In genomic region chr10:43574906-43575305, GRCh38 we compare ENCODE assay signal across 8 cellular contexts. TPM values are rescaled to one million over a fixed set of nuclear protein-coding genes. Genes with fewer than 3 reads are reported as not detected.
A peak's percentile ranks its signal among the peaks of the same experiment; 100 is the strongest.
DNase-seq lines count a peak whose midpoint lies in the region; ATAC-seq, FAIRE-seq and TF ChIP-seq lines count a peak whose summit lies in the region.

No MANE protein-coding gene starts in this region.

- peak overlapping the region; percentile 68 for H3K4me2 ChIP-seq in OCI-LY1 (ENCODE audit: low read length)
- peak overlapping the region; percentile 67 for H3K4me2 ChIP-seq in endothelial cell of umbilical vein (ENCODE audit: insufficient read depth, low read length)
- no peak overlapping the region for H3K4me2 ChIP-seq in trophoblast cell (ENCODE audit: low read length)

- no peak overlapping the region for H2BK5ac ChIP-seq in trophoblast cell (ENCODE audit: low read depth, low read length, poor library complexity)

- H3K4me1 ChIP-seq in CD4-positive, CD25-positive, alpha-beta regulatory T cell (ENCODE audit: control insufficient read depth, insufficient read depth, low read length, poor library complexity, severe bottlenecking): peaks cover 24% of the 10 kb centered on the region
- H3K4me1 ChIP-seq in OCI-LY1 (ENCODE audit: insufficient read depth, low read length, severe bottlenecking) (peaks cover 16% of the 10 kb centered on the region), endothelial cell of umbilical vein (ENCODE audit: control insufficient read depth, extremely low read depth, insufficient read depth, low read length) (peaks cover 6% of the 10 kb centered on the region), trophoblast cell (ENCODE audit: control insufficient read depth in 1 of 2, insufficient read depth in 2 of 2, low read length in 2 of 2) (peaks cover 0 to 10% of the 10 kb centered on the region in 2 experiments)

- peak overlapping the region; percentile 43 for H4K8ac ChIP-seq in trophoblast cell (ENCODE audit: low read depth, low read length)

- peak overlapping the region; percentile 87 for H3K4me3 ChIP-seq in CD4-positive, CD25-positive, alpha-beta regulatory T cell (ENCODE audit: low read depth, low read length)
- H3K4me3 ChIP-seq in OCI-LY1 (ENCODE audit: low read depth, low read length, poor library complexity, severe bottlenecking): peak overlapping the region; percentile 59
- peak overlapping the region in 1 of 3 experiments; percentile 26 for H3K4me3 ChIP-seq in endothelial cell of umbilical vein (replicated peaks in 1 of 3; ENCODE audit: insufficient read depth in 1 of 3, low read depth in 1 of 3, low read length in 3 of 3)
- H3K4me3 ChIP-seq in trophoblast cell (ENCODE audit: low read depth, low read length): no peak overlapping the region

- H2AFZ ChIP-seq in OCI-LY1 (ENCODE audit: low read length) (peak overlapping the region; percentile 32; the same call in 1 of the 2 replicates), endothelial cell of umbilical vein (ENCODE audit: low read depth, low read length) (no peak overlapping the region), trophoblast cell (ENCODE audit: insufficient read depth, low read length, poor library complexity) (no peak overlapping the region)

- ATAC-seq in CD4-positive, CD25-positive, alpha-beta regulatory T cell (ENCODE audit: low read depth in 2 of 2): no peak
- no peak for ATAC-seq in HG02973 (IDR thresholded peaks at IDR 0.05; ENCODE audit: unreplicated experiment)

- H3K23ac ChIP-seq in trophoblast cell (ENCODE audit: low read length): no peak overlapping the region

- H3K9ac ChIP-seq in OCI-LY1 (ENCODE audit: low read length): no peak overlapping the region
- no peak overlapping the region for H3K9ac ChIP-seq in endothelial cell of umbilical vein (replicated peaks; ENCODE audit: extremely low read depth, insufficient read depth, low read length)
- H3K9ac ChIP-seq in trophoblast cell (ENCODE audit: low read length): no peak overlapping the region

- no peaks in the 10 kb centered on the region for H3K9me2 ChIP-seq in OCI-LY1 (ENCODE audit: low read depth, low read length)

- no peak for TF ChIP-seq POLR2A in endothelial cell of umbilical vein (IDR thresholded peaks at IDR 0.05; ENCODE audit: low read depth, low read length)

- WGBS in trophoblast cell (ENCODE audit: extremely low coverage, insufficient coverage, insufficient read length): no CpG with 5 or more reads among the region's 8 CpGs

- peak overlapping the region; percentile 78 for H3K27ac ChIP-seq in CD4-positive, CD25-positive, alpha-beta regulatory T cell (ENCODE audit: insufficient read depth, low read length, poor library complexity, severe bottlenecking)
- H3K27ac ChIP-seq in OCI-LY1 (ENCODE audit: low read depth, low read length, poor library complexity, severe bottlenecking): no peak overlapping the region
- H3K27ac ChIP-seq in endothelial cell of umbilical vein (ENCODE audit: insufficient read depth, low read depth, low read length): no peak overlapping the region
- H3K27ac ChIP-seq in trophoblast cell (ENCODE audit: low read depth, low read length): no peak overlapping the region

- no TSS peak for BruUV-seq in endothelial cell of umbilical vein (replicated peaks; lab: Mats Ljungman, UMichigan)

- no peaks in the 10 kb centered on the region for H3K27me3 ChIP-seq in CD4-positive, CD25-positive, alpha-beta regulatory T cell (ENCODE audit: control insufficient read depth, insufficient read depth, low read length)
- H3K27me3 ChIP-seq in OCI-LY1 (ENCODE audit: insufficient read depth, low read length): no peaks in the 10 kb centered on the region
- H3K27me3 ChIP-seq in endothelial cell of umbilical vein (ENCODE audit: control insufficient read depth in 2 of 2, insufficient read depth in 2 of 2, low read length in 2 of 2): peaks cover 0 to 20% of the 10 kb centered on the region in 2 experiments
- H3K27me3 ChIP-seq in trophoblast cell (ENCODE audit: insufficient read depth, low read length): no peaks in the 10 kb centered on the region

- intact Hi-C loops in endothelial cell of umbilical vein (cut with micrococcal nuclease): loop anchor here (5.0 kb wide), 2 partner anchors 32 to 72 kb away; partner anchors contain the start of genes ZNF32 and ZNF485

- H3K18ac ChIP-seq in trophoblast cell (ENCODE audit: low read length): no peak overlapping the region

- H3K9me1 ChIP-seq in endothelial cell of umbilical vein (replicated peaks; ENCODE audit: control insufficient read depth, extremely low read depth, insufficient read depth, low read length): no peaks in the 10 kb centered on the region

- no peak overlapping the region for H4K91ac ChIP-seq in trophoblast cell (ENCODE audit: low read depth, low read length)

- no peak overlapping the region for H4K12ac ChIP-seq in trophoblast cell (ENCODE audit: low read depth, low read length)

- no peaks in the 10 kb centered on the region for H3K27me3 Mint-ChIP-seq in CD4-positive, CD25-positive, alpha-beta regulatory T cell

- H3K36me3 ChIP-seq in CD4-positive, CD25-positive, alpha-beta regulatory T cell (ENCODE audit: control insufficient read depth, insufficient read depth, low read length): no peaks in the 10 kb centered on the region
- H3K36me3 ChIP-seq in OCI-LY1 (ENCODE audit: insufficient read depth, low read length) (peaks cover 6% of the 10 kb centered on the region; the same call in 1 of the 2 replicates), endothelial cell of umbilical vein (ENCODE audit: control insufficient read depth in 2 of 2, extremely low read depth in 1 of 2, insufficient read depth in 2 of 2, low read length in 2 of 2) (no peaks in the 10 kb centered on the region), trophoblast cell (ENCODE audit: control insufficient read depth in 1 of 2, insufficient read depth in 2 of 2, low read length in 2 of 2) (no peaks in the 10 kb centered on the region)

- H3K79me1 ChIP-seq in trophoblast cell (ENCODE audit: low read length): peaks cover 6% of the 10 kb centered on the region

- no peak overlapping the region for H3K4ac ChIP-seq in trophoblast cell (ENCODE audit: low read depth, low read length)

- peak overlapping the region; percentile 65 to 95 (median 90) for H3K4me3 Mint-ChIP-seq in CD4-positive, CD25-positive, alpha-beta regulatory T cell

- peak overlapping the region; percentile 94 to 99 (median 96) for H3K27ac Mint-ChIP-seq in CD4-positive, CD25-positive, alpha-beta regulatory T cell

- TF ChIP-seq CTCF in OCI-LY1 (IDR thresholded peaks at IDR 0.05; ENCODE audit: low read length) (no peak), endothelial cell of umbilical vein (IDR thresholded peaks at IDR 0.05; ENCODE audit: extremely low read depth in 1 of 2, insufficient read depth in 1 of 2, low read depth in 1 of 2, low read length in 2 of 2) (no peak)

- H3K79me2 ChIP-seq in OCI-LY1 (ENCODE audit: insufficient read depth, low read length) (no peaks in the 10 kb centered on the region), endothelial cell of umbilical vein (ENCODE audit: control insufficient read depth, insufficient read depth, low read length) (no peaks in the 10 kb centered on the region), trophoblast cell (ENCODE audit: control insufficient read depth, insufficient read depth, low read length, poor library complexity) (no peaks in the 10 kb centered on the region)

- H3K9me3 ChIP-seq in CD4-positive, CD25-positive, alpha-beta regulatory T cell (ENCODE audit: control insufficient read depth in 2 of 2, low read length in 2 of 2): no peaks in the 10 kb centered on the region
- H3K9me3 ChIP-seq in OCI-LY1 (ENCODE audit: low read length) (peaks cover 17% of the 10 kb centered on the region), endothelial cell of umbilical vein (replicated peaks; ENCODE audit: control insufficient read depth, insufficient read depth, low read length) (no peaks in the 10 kb centered on the region), trophoblast cell (ENCODE audit: insufficient read depth, low read depth, low read length) (no peaks in the 10 kb centered on the region)

- H3K36me3 Mint-ChIP-seq in CD4-positive, CD25-positive, alpha-beta regulatory T cell: peaks cover 8% of the 10 kb centered on the region

- no peak overlapping the region for H2BK120ac ChIP-seq in trophoblast cell (ENCODE audit: insufficient read depth, low read length, poor library complexity)

- no peak overlapping the region for H2BK12ac ChIP-seq in trophoblast cell (ENCODE audit: low read length)

- H2AK5ac ChIP-seq in trophoblast cell (ENCODE audit: low read length): no peak overlapping the region

- H3F3A ChIP-seq in OCI-LY1 (ENCODE audit: insufficient read depth, low read length): no peaks in the 10 kb centered on the region

- POLR2A ChIA-PET in endothelial cell of umbilical vein (lab: Charles Lee): no interaction called here

- H4K20me1 ChIP-seq in OCI-LY1 (ENCODE audit: insufficient read depth, low read length) (no peaks in the 10 kb centered on the region), endothelial cell of umbilical vein (replicated peaks; ENCODE audit: control insufficient read depth, extremely low read depth, insufficient read depth, low read length) (no peaks in the 10 kb centered on the region)

- CTCF ChIA-PET in endothelial cell of umbilical vein (lab: Charles Lee): no interaction called here

- no peak for FAIRE-seq in endothelial cell of umbilical vein (lab: Jason Lieb, UNC)

- DNase-seq in CD4-positive, CD25-positive, alpha-beta regulatory T cell: no peak
- DNase-seq in endothelial cell of umbilical vein (ENCODE audit: low read depth, low spot score) (no peak), trophoblast cell (no peak), NCI-H2196 treated with DMSO at 0.1 percent for 48 hours (lab: John Stamatoyannopoulos, UW; ENCODE audit: unreplicated experiment) (no peak)
- DNase-seq in stimulated activated CD4-positive, alpha-beta T cell treated with anti-CD3 and anti-CD28 coated beads, Interleukin-2, amount 100 ng/mL, for 24 hours: no peak
- no peak for DNase-seq in stimulated activated naive CD4-positive, alpha-beta T cell treated with Interleukin-2 at 50 U/mL for 16 hours (lab: John Stamatoyannopoulos, UW)

- dilution Hi-C loops in endothelial cell of umbilical vein (cut with MboI; ENCODE audit: extremely low pct_ligation_motif_present, low sequenced_read_pairs): no loop called here

- H3K4me1 Mint-ChIP-seq in CD4-positive, CD25-positive, alpha-beta regulatory T cell: peaks cover 26 to 63% (median 32%) of the 10 kb centered on the region in 4 donors

- no peak overlapping the region for H3K14ac ChIP-seq in trophoblast cell (ENCODE audit: low read length)

- H3K9me3 Mint-ChIP-seq in CD4-positive, CD25-positive, alpha-beta regulatory T cell: peaks cover 0 to 4% (median 0%) of the 10 kb centered on the region in 7 donors

RNA-seq across cellular contexts. Expression of gene ZNF239, which starts 0.5 kb away (rescaled TPM):
- total RNA-seq in CD4-positive, CD25-positive, alpha-beta regulatory T cell: 0.81 TPM
- 1 to 10 TPM in 3 of 4 donors, under 1 TPM in 1; 0.75 to 2.6 (median 1.7) TPM for polyA plus RNA-seq in CD4-positive, CD25-positive, alpha-beta regulatory T cell
- total RNA-seq in endothelial cell of umbilical vein: 0.44 and 0.51 TPM in 2 replicates
- 0.30 and 0.40 TPM in 2 replicates for polyA plus RNA-seq in endothelial cell of umbilical vein
- 0.27 and 0.30 TPM in 2 replicates for polyA plus RNA-seq in endothelial cell of umbilical vein (2011; cell fraction: cytosol; rRNA removed)
- 0.88 and 0.90 TPM in 2 replicates for polyA plus RNA-seq in endothelial cell of umbilical vein (2011; cell fraction: nucleus; rRNA removed)
- 0.41 and 0.67 TPM in 2 replicates for polyA plus RNA-seq in endothelial cell of umbilical vein (2012)
- 0.17 and 0.91 TPM in 2 replicates for polyA minus RNA-seq in endothelial cell of umbilical vein
- 3.7 TPM for polyA minus RNA-seq in endothelial cell of umbilical vein (2011; cell fraction: cytosol; rRNA and poly(A)+ RNA removed)
- polyA minus RNA-seq in endothelial cell of umbilical vein (2011; cell fraction: nucleus; rRNA and poly(A)+ RNA removed): 0.34 TPM in 1 of 2 replicates, not detected in the other
- 0.92 and 1.1 TPM in 2 replicates for polyA plus RNA-seq in trophoblast cell (2013)

RNA-seq across cellular contexts. Expression of gene ZNF485, which starts 31.3 kb away (rescaled TPM):
- 2.0 TPM for total RNA-seq in CD4-positive, CD25-positive, alpha-beta regulatory T cell
- 1 to 10 TPM; 1.4 to 6.9 (median 3.8) TPM for polyA plus RNA-seq in CD4-positive, CD25-positive, alpha-beta regulatory T cell
- total RNA-seq in endothelial cell of umbilical vein: 1.2 and 1.7 TPM in 2 replicates
- polyA plus RNA-seq in endothelial cell of umbilical vein: 0.16 and 1.0 TPM in 2 replicates
- polyA plus RNA-seq in endothelial cell of umbilical vein (2011; cell fraction: cytosol; rRNA removed): 0.44 and 0.79 TPM in 2 replicates
- 1.0 and 1.6 TPM in 2 replicates for polyA plus RNA-seq in endothelial cell of umbilical vein (2011; cell fraction: nucleus; rRNA removed)
- polyA plus RNA-seq in endothelial cell of umbilical vein (2012): 1.1 TPM in 2 replicates
- 0.17 and 3.3 TPM in 2 replicates for polyA minus RNA-seq in endothelial cell of umbilical vein
- 1.9 TPM for polyA minus RNA-seq in endothelial cell of umbilical vein (2011; cell fraction: cytosol; rRNA and poly(A)+ RNA removed)
- 0.87 and 1.0 TPM in 2 replicates for polyA minus RNA-seq in endothelial cell of umbilical vein (2011; cell fraction: nucleus; rRNA and poly(A)+ RNA removed)
- polyA plus RNA-seq in trophoblast cell (2013): 0.61 and 0.66 TPM in 2 replicates
